17 cellular contexts compared by ENCODE assay signal in the genomic region with DNA sequence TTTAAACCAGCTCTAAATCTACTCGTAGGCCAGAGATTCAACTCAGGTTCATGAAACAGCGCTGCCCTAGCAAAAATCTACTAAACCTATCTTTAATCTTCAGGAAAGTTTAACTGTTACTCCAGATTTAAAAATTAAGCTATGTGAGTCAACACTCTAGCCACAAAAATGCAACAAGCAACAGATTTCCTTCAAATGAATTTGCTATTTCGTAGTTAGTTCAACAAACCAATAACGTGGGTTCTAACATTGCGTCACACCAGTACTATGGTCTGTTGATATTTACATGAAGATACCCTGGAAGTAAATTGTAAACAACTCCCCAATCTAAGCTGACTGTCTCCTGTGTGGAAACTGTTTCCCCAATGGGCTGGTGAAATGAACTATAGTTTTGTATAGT.
DNase-seq lines count a peak whose midpoint lies in the region; ATAC-seq and TF ChIP-seq lines count a peak whose summit lies in the region.
"Had no signal": no experiment of that assay in that cellular context is flagged by ENCODE, and none has a peak within 500 bp of the region (broad histone marks: within the 10 kb centered on the region; RNA-seq: fewer than 3 reads in every experiment).

No MANE protein-coding gene starts in this region.

- H3K27ac ChIP-seq in neural progenitor cell (peak overlapping the region; percentile 92), tibial nerve (peak overlapping the region in 2 of 4 donors; percentile 35 to 41)

- peaks cover 18% of the 10 kb centered on the region for H3K4me1 Mint-ChIP-seq in neural progenitor cell
- H3K4me1 Mint-ChIP-seq in activated CD4-positive, alpha-beta T cell treated with anti-CD3 and anti-CD28 coated beads for 36 hours, result no peaks in the 10 kb centered on the region
- H3K4me1 Mint-ChIP-seq: stimulated activated naive CD8-positive, alpha-beta T cell treated with anti-CD3 and anti-CD28 coated beads, Interleukin-15, amount 100 ng/mL, for 72 hours had no signal

- peaks cover 36% of the 10 kb centered on the region for H3K4me1 ChIP-seq in neural progenitor cell
- peaks cover 0 to 53% (median 7%) of the 10 kb centered on the region in 4 donors for H3K4me1 ChIP-seq in tibial nerve

- no peak overlapping the region for H3K4me3 Mint-ChIP-seq in neural progenitor cell
- no peak overlapping the region for H3K4me3 Mint-ChIP-seq in activated CD4-positive, alpha-beta T cell treated with anti-CD3 and anti-CD28 coated beads for 36 hours
- H3K4me3 Mint-ChIP-seq: dendritic cell treated with granulocyte-macrophage colony-stimulating factor and Interleukin-4, amounts not matched to agents 40 ng/mL and 50 ng/mL, for 4 days; stimulated activated naive CD8-positive, alpha-beta T cell treated with anti-CD3 and anti-CD28 coated beads, Interleukin-15, amount 100 ng/mL, for 72 hours; T-helper 1 cell treated with Interleukin-12 subunit alpha and Interleukin-12 subunit beta and Interleukin-4 antibody, amounts not matched to agents 30 μg/mL and 1 μg/mL, for 36 hours had no signal

- peaks cover 15% of the 10 kb centered on the region for H3K9me3 Mint-ChIP-seq in neural progenitor cell
- H3K9me3 Mint-ChIP-seq in activated CD4-positive, alpha-beta T cell treated with anti-CD3 and anti-CD28 coated beads for 36 hours (ENCODE audit: low read depth), result peaks cover 11% of the 10 kb centered on the region
- H3K9me3 Mint-ChIP-seq: T-helper 1 cell treated with Interleukin-12 subunit alpha and Interleukin-12 subunit beta and Interleukin-4 antibody, amounts not matched to agents 30 μg/mL and 1 μg/mL, for 36 hours had no signal

- no peaks in the 10 kb centered on the region for H3K27me3 Mint-ChIP-seq in neural progenitor cell (ENCODE audit: insufficient read depth, low read depth)
- no peaks in the 10 kb centered on the region for H3K27me3 Mint-ChIP-seq in activated CD4-positive, alpha-beta T cell treated with anti-CD3 and anti-CD28 coated beads for 36 hours
- H3K27me3 Mint-ChIP-seq: dendritic cell treated with granulocyte-macrophage colony-stimulating factor and Interleukin-4, amounts not matched to agents 40 ng/mL and 50 ng/mL, for 4 days; stimulated activated naive CD8-positive, alpha-beta T cell treated with anti-CD3 and anti-CD28 coated beads, Interleukin-15, amount 100 ng/mL, for 72 hours had no signal

- POLR2A ChIA-PET in GM10248 (lab: Yijun Ruan, JAX), result no interaction called here
- POLR2A ChIA-PET in activated CD4-positive, alpha-beta T cell treated with anti-CD3 and anti-CD28 coated beads for 36 hours (lab: Charles Lee), result no interaction called here

- intact Hi-C loops in activated CD4-positive, alpha-beta T cell treated with anti-CD3 and anti-CD28 coated beads for 36 hours (cut with DNase I, micrococcal nuclease), result no loop called here

- TF ChIP-seq POLR2A in tibial nerve (IDR thresholded peaks at IDR 0.05), result no peak

- no peak overlapping the region for H2AFZ ChIP-seq in neural progenitor cell (replicated peaks)

- H3K4me3 ChIP-seq in choroid plexus epithelial cell (ENCODE audit: low read depth, low read length), result no peak overlapping the region
- H3K4me3 ChIP-seq in neural progenitor cell, result no peak overlapping the region
- no peak overlapping the region for H3K4me3 ChIP-seq in tibial nerve
- H3K4me3 ChIP-seq: right atrium auricular region had no signal

- no peak for TF ChIP-seq EP300 in tibial nerve (IDR thresholded peaks at IDR 0.05)

- peak overlapping the region; percentile 52 for H3K4me2 ChIP-seq in neural progenitor cell

- TF ChIP-seq CTCF in choroid plexus epithelial cell (conservative IDR thresholded peaks at IDR 0.05; ENCODE audit: low read depth, low read length), result no peak
- TF ChIP-seq CTCF in neural progenitor cell (IDR thresholded peaks at IDR 0.05), result no peak
- TF ChIP-seq CTCF in tibial nerve (IDR thresholded peaks at IDR 0.05), result no peak
- TF ChIP-seq CTCF in GM10248 (IDR thresholded peaks at IDR 0.05; ENCODE audit: control extremely low read depth, extremely low read depth, low read depth, missing control alignments), result no peak

- no peak overlapping the region for H3K9ac ChIP-seq in neural progenitor cell

- H3K36me3 ChIP-seq in neural progenitor cell (no peaks in the 10 kb centered on the region), tibial nerve (no peaks in the 10 kb centered on the region)
- H3K36me3 ChIP-seq: right atrium auricular region had no signal

- peak; percentile 71 for DNase-seq in Caki2 (ENCODE audit: low read depth)
- DNase-seq in MV-4-11 (lab: John Stamatoyannopoulos, UW), result peak; percentile 12
- DNase-seq in choroid plexus epithelial cell (ENCODE audit: low read depth), result peak; percentile 92
- DNase-seq in neural progenitor cell (ENCODE audit: low spot score), result no peak
- DNase-seq in tibial nerve (ENCODE audit: low spot score in 2 of 2), result no peak
- no peak for DNase-seq in GM10248 (ENCODE audit: extremely low spot score)
- DNase-seq in retina, result no peak
- DNase-seq in activated CD4-positive, alpha-beta T cell treated with anti-CD3 and anti-CD28 coated beads for 36 hours, result no peak
- DNase-seq: activated CD4-positive, alpha-beta T cell treated with anti-CD3 and anti-CD28 coated beads for 1 hour; activated T-cell treated with anti-CD3 and anti-CD28 coated beads, Interleukin-2, amount 50 U/mL, for 1 hour; islet precursor cell; NCI-H1092; NCI-H345; stimulated activated naive CD8-positive, alpha-beta T cell treated with anti-CD3 and anti-CD28 coated beads, Interleukin-15, amount 100 ng/mL, for 72 hours had no signal

- no peaks in the 10 kb centered on the region for H4K20me1 ChIP-seq in neural progenitor cell (ENCODE audit: low read depth)

- H3K9me3 ChIP-seq in neural progenitor cell (ENCODE audit: low read depth), result no peaks in the 10 kb centered on the region
- no peaks in the 10 kb centered on the region for H3K9me3 ChIP-seq in tibial nerve
- H3K9me3 ChIP-seq: right atrium auricular region had no signal

- H3K79me2 ChIP-seq in neural progenitor cell (ENCODE audit: low read depth), result peaks cover 83% of the 10 kb centered on the region

- no peak overlapping the region for H3K27ac Mint-ChIP-seq in neural progenitor cell
- no peak overlapping the region for H3K27ac Mint-ChIP-seq in activated CD4-positive, alpha-beta T cell treated with anti-CD3 and anti-CD28 coated beads for 36 hours
- H3K27ac Mint-ChIP-seq: dendritic cell treated with granulocyte-macrophage colony-stimulating factor and Interleukin-4, amounts not matched to agents 40 ng/mL and 50 ng/mL, for 4 days; stimulated activated naive CD8-positive, alpha-beta T cell treated with anti-CD3 and anti-CD28 coated beads, Interleukin-15, amount 100 ng/mL, for 72 hours; T-helper 1 cell treated with Interleukin-12 subunit alpha and Interleukin-12 subunit beta and Interleukin-4 antibody, amounts not matched to agents 30 μg/mL and 1 μg/mL, for 36 hours had no signal

- H3K36me3 Mint-ChIP-seq in neural progenitor cell, result peaks cover 36% of the 10 kb centered on the region
- H3K36me3 Mint-ChIP-seq in activated CD4-positive, alpha-beta T cell treated with anti-CD3 and anti-CD28 coated beads for 36 hours (ENCODE audit: low read depth), result no peaks in the 10 kb centered on the region

- 72 to 73% methylated on average over 5 of the region's 5 CpGs for WGBS in tibial nerve, 2 donors

- CTCF ChIA-PET in GM10248 (lab: Yijun Ruan, JAX), result no interaction called here
- CTCF ChIA-PET in activated CD4-positive, alpha-beta T cell treated with anti-CD3 and anti-CD28 coated beads for 36 hours (lab: Charles Lee), result no interaction called here

- no peaks in the 10 kb centered on the region for H3K27me3 ChIP-seq in neural progenitor cell
- no peaks in the 10 kb centered on the region for H3K27me3 ChIP-seq in tibial nerve
- H3K27me3 ChIP-seq: right atrium auricular region had no signal

- H3F3A ChIP-seq in neural progenitor cell (ENCODE audit: low read depth), result peaks cover 15% of the 10 kb centered on the region

- ATAC-seq in activated CD4-positive, alpha-beta T cell treated with anti-CD3 and anti-CD28 coated beads for 36 hours, result no peak
- ATAC-seq: stimulated activated naive CD8-positive, alpha-beta T cell treated with anti-CD3 and anti-CD28 coated beads, Interleukin-15, amount 100 ng/mL, for 72 hours had no signal

- in situ Hi-C loops in Caki2 (cut with HindIII; ENCODE audit: low pct_unique_long_range_greater_than_20kb, low sequenced_read_pairs), result no loop called here

Comparison
In these comparisons a context has a peak if more than half of its experiments do, and no peak if none do; other contexts are left out.
1. DNase-seq: peak in Caki2 (single experiment), MV-4-11 (single experiment) and choroid plexus epithelial cell (single experiment); none in neural progenitor cell (single experiment), tibial nerve (0 of 2), GM10248 (single experiment), retina (single experiment) and activated CD4-positive, alpha-beta T cell treated with anti-CD3 and anti-CD28 coated beads for 36 hours (single experiment).